ENCODE assay signal across 9 cellular contexts in the genomic region with DNA sequence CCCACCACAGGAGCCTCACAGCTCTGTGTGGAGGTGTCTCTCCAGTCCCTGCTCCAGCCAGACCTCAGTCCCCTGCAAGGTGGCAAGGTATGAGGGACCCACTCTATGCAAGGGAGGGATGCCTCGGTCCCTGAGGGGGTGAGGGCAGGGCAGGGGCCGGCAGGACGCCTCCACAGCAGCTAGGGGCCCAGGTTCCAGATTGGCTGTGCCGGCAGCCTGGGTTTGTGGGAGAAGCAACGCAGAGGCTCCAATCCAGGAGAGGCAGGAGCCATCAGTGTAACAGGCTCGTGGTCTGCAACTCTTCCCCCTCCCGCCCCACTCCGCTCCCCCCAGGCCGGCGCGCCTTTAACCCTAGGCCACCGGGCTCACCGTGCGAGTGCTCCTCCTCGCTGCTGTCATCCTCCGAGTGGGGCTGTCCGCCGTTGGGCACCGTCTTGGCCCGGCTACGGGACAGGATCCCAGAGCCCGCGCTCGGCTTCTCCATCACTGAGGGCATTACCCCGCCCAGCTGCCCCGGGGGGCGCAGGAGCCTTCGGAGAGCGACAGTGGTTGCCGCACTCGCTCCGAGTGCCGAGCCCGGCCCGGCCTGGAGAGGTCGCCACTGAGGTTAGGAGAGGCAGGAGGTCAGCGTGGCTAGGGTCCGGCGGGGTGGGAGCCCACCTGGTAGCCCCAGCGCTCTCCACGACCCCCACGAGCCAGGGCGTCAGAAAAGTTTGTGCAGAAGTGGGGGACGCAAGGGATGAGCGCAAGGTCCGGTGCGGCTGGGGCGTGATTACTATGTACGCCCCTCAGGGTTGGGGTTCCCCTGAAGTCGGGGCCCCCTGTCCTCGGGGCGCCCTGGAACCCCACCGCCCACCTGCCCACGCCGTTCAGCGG. TPM values are rescaled to one million over a fixed set of nuclear protein-coding genes. Genes with fewer than 3 reads are reported as not detected.
DNase-seq lines count a peak whose midpoint lies in the region; ATAC-seq and FAIRE-seq lines count a peak whose summit lies in the region.
"Had no signal": no experiment of that assay in that cellular context is flagged by ENCODE, and none has a peak within 500 bp of the region (broad histone marks: within the 10 kb centered on the region; RNA-seq: fewer than 3 reads in every experiment).

No MANE protein-coding gene starts in this region.

- no peak overlapping the region for H3K27ac ChIP-seq in duodenal mucosa (ENCODE audit: low read depth, low read length)
- H3K27ac ChIP-seq in mucosa of rectum (ENCODE audit: low read depth in 2 of 2, low read length in 2 of 2), result no peak overlapping the region

- peak overlapping the region; percentile 70 to 82 (median 78) for H3K4me3 Mint-ChIP-seq in T-cell

- FAIRE-seq in urothelium cell line (lab: Jason Lieb, UNC), result no peak

- CTCF ChIA-PET in T-cell (lab: Charles Lee), result no interaction called here

- H3K36me3 ChIP-seq in duodenal mucosa (ENCODE audit: control insufficient read depth in 1 of 2, insufficient read depth in 2 of 2, low read length in 2 of 2), result no peaks in the 10 kb centered on the region
- H3K36me3 ChIP-seq in mucosa of rectum (ENCODE audit: control insufficient read depth in 2 of 2, insufficient read depth in 2 of 2, low read length in 2 of 2), result no peaks in the 10 kb centered on the region
- H3K36me3 ChIP-seq: thyroid gland had no signal

- POLR2A ChIA-PET in T-cell (lab: Charles Lee), result interaction anchor here in 1 of 2 donors (0.6 kb wide), 2 partner anchors 108 to 166 kb away, joined by 3 to 5 read pairs; no protein-coding TSS in a partner anchor

- no peaks in the 10 kb centered on the region for H3K27me3 Mint-ChIP-seq in T-cell

- H3K9ac ChIP-seq in duodenal mucosa (ENCODE audit: low read depth in 1 of 2, low read length in 2 of 2), result peak overlapping the region in 1 of 2 donors; percentile 47
- peak overlapping the region in 1 of 2 donors; percentile 53 for H3K9ac ChIP-seq in mucosa of rectum (ENCODE audit: low read depth in 1 of 2, low read length in 2 of 2)

- in situ Hi-C loops in KBM-7 (cut with MboI; ENCODE audit: low pct_unique_long_range_greater_than_20kb, low sequenced_read_pairs), result no loop called here

- no peaks in the 10 kb centered on the region for H3K9me3 ChIP-seq in duodenal mucosa (ENCODE audit: control insufficient read depth in 1 of 2, low read length in 2 of 2)
- H3K9me3 ChIP-seq in mucosa of rectum (ENCODE audit: control insufficient read depth in 2 of 2, low read length in 2 of 2), result no peaks in the 10 kb centered on the region
- H3K9me3 ChIP-seq: thyroid gland had no signal

- peak in 3 of 4 experiments; percentile 27 to 34 (median 30) for ATAC-seq in T-cell (replicated peaks in 1 of 4)

- no peaks in the 10 kb centered on the region for H3K36me3 Mint-ChIP-seq in T-cell

- H3K27ac Mint-ChIP-seq in T-cell, result no peak overlapping the region

- H3K9me3 Mint-ChIP-seq in T-cell, result no peaks in the 10 kb centered on the region

- H3K4me1 ChIP-seq in duodenal mucosa (ENCODE audit: control insufficient read depth in 1 of 2, insufficient read depth in 2 of 2, low read length in 2 of 2) (peaks cover 33 to 46% of the 10 kb centered on the region in 2 donors), mucosa of rectum (ENCODE audit: control insufficient read depth in 2 of 2, insufficient read depth in 2 of 2, low read length in 2 of 2) (peaks cover 30 to 38% of the 10 kb centered on the region in 2 donors)

- DNase-seq in EL, result peak; percentile 52
- peak; percentile 71 for DNase-seq in KBM-7
- DNase-seq in T-cell, result peak in 9 of 34 experiments; percentile 14 to 38 (median 28)
- peak; percentile 77 for DNase-seq in urothelium cell line (ENCODE audit: low spot score)
- no peak for DNase-seq in cortex of kidney (lab: John Stamatoyannopoulos, UW)
- no peak for DNase-seq in superior temporal gyrus (ENCODE audit: extremely low spot score)

- H3K4me3 ChIP-seq in duodenal mucosa (ENCODE audit: low read depth in 1 of 2, low read length in 2 of 2) (peak overlapping the region; percentile 72), mucosa of rectum (ENCODE audit: low read length in 2 of 2) (peak overlapping the region; percentile 57 to 62)

- H3K4me1 Mint-ChIP-seq in T-cell, result peaks cover 15 to 26% (median 17%) of the 10 kb centered on the region in 3 donors

- H3K27me3 ChIP-seq in duodenal mucosa (ENCODE audit: control insufficient read depth in 1 of 2, insufficient read depth in 2 of 2, low read length in 2 of 2), result no peaks in the 10 kb centered on the region
- no peaks in the 10 kb centered on the region for H3K27me3 ChIP-seq in mucosa of rectum (ENCODE audit: control insufficient read depth in 2 of 2, insufficient read depth in 2 of 2, low read length in 2 of 2)
- H3K27me3 ChIP-seq: thyroid gland had no signal

RNA-seq across cellular contexts. Expression of gene RCOR2, which starts 0.8 kb away (rescaled TPM):
- under 1 TPM in 3 of 5 donors, not detected in 2; 0.09 to 0.26 (median 0.10) TPM for total RNA-seq in T-cell

RNA-seq across cellular contexts. Expression of gene NAA40, which starts 22.6 kb away (rescaled TPM):
- 10 to 100 TPM; 19.0 to 27.5 (median 23.5) TPM for total RNA-seq in T-cell

RNA-seq across cellular contexts. Expression of gene COX8A, which starts 58.2 kb away (rescaled TPM):
- 100 to 1,000 TPM; 108 to 152 (median 125) TPM for total RNA-seq in T-cell

Comparison
In these comparisons a context has a peak if more than half of its experiments do, and no peak if none do; other contexts are left out.
1. DNase-seq: peak in EL (single experiment), KBM-7 (single experiment) and urothelium cell line (single experiment); none in cortex of kidney (single experiment) and superior temporal gyrus (single experiment).